ENCODE assay signal across 30 cellular contexts in the genomic region with DNA sequence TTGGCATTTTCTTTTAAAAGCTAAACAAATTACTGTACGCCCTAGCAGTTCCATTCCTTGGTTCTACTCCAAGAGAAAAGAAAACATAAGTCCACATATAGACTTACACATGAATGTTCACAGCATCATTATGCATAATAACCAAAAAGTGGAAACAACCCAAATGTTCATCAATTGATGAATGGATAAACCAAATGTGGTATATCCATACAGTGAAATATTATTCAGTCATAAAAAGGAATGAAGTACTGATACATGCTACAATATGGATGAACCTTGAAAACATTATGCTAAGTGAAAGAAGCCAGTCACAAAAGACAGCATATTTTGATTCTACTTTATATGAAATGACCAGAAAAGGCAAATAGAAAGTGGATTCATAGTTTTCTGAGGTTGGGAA.
"Had no signal": no experiment of that assay in that cellular context is flagged by ENCODE, and none has a peak within 500 bp of the region (broad histone marks: within the 10 kb centered on the region; RNA-seq: fewer than 3 reads in every experiment).

No MANE protein-coding gene starts in this region.

- H3K4me1 ChIP-seq: breast epithelium had no signal

- DNase-seq: activated B cell treated with CpG ODN at 0.5 μM for 24 hours; activated CD4-positive, alpha-beta memory T cell treated with anti-CD3 and anti-CD28 coated beads for 36 hours; activated CD4-positive, alpha-beta T cell treated with anti-CD3 and anti-CD28 coated beads for 4 hours; activated CD4-positive, alpha-beta T cell treated with anti-CD3 and anti-CD28 coated beads, Interleukin-2, amount 10 ng/mL, durations not matched to agents 24 days and 14 days; activated CD4-positive, alpha-beta T cell treated with anti-CD3 and anti-CD28 coated beads, Interleukin-2, amount 50 U/mL, for 1 hour; activated CD4-positive, alpha-beta T cell treated with anti-CD3 and anti-CD28 coated beads, Interleukin-2, amount 50 U/mL, for 4 hours; activated CD4-positive, CD25-positive, alpha-beta regulatory T cell treated with anti-CD3 and anti-CD28 coated beads, Interleukin-2, amount 50 U/mL, for 72 hours; activated CD8-positive, alpha-beta memory T cell treated with anti-CD3 and anti-CD28 coated beads, Interleukin-2, amount 50 U/mL, for 4 hours; activated CD8-positive, alpha-beta T cell treated with anti-CD3 and anti-CD28 coated beads for 36 hours; activated effector memory CD4-positive, alpha-beta T cell treated with anti-CD3 and anti-CD28 coated beads, Interleukin-2, amount 50 U/mL, for 16 hours; activated gamma-delta T cell treated with Interleukin-2 at 50 U/mL for 16 hours; activated naive CD4-positive, alpha-beta T cell; activated naive CD4-positive, alpha-beta T cell treated with anti-CD3 and anti-CD28 coated beads for 36 hours; activated naive CD4-positive, alpha-beta T cell treated with anti-CD3 and anti-CD28 coated beads, Interleukin-2, amount 50 U/mL, for 16 hours; activated naive CD8-positive, alpha-beta T cell treated with anti-CD3 and anti-CD28 coated beads for 36 hours; activated T-cell treated with anti-CD3 and anti-CD28 coated beads for 4 hours; activated T-cell treated with anti-CD3 and anti-CD28 coated beads, Interleukin-2, amount 50 U/mL, for 1 hour; activated T-cell treated with anti-CD3 and anti-CD28 coated beads, Interleukin-2, amount 50 U/mL, for 4 hours; activated T-cell treated with anti-CD3 and anti-CD28 coated beads, Interleukin-2, amount 50 U/mL, for 72 hours; adrenal gland; amniotic stem cell; aorta; central memory CD4-positive, alpha-beta T cell; T-helper 2 cell; T-helper 9 cell had no signal

- H3K9me3 ChIP-seq: adrenal gland had no signal

- H3K4me3 ChIP-seq: adrenal gland, breast epithelium had no signal

- FAIRE-seq: TTC549 had no signal

- H3K27ac ChIP-seq: adrenal gland, breast epithelium, VCaP had no signal

- ATAC-seq: activated CD8-positive, alpha-beta T cell treated with anti-CD3 and anti-CD28 coated beads for 36 hours; activated naive CD4-positive, alpha-beta T cell treated with anti-CD3 and anti-CD28 coated beads, Interleukin-2, amount 50 U/mL, for 72 hours; activated T-cell treated with anti-CD3 and anti-CD28 coated beads, Interleukin-2, amount 50 U/mL, for 4 hours; activated T-cell treated with anti-CD3 and anti-CD28 coated beads, Interleukin-2, amount 50 U/mL, for 72 hours; activated T-helper 17 cell treated with anti-CD3 and anti-CD28 coated beads, Interleukin-2, amount 50 U/mL, for 72 hours had no signal

- H3K36me3 ChIP-seq: adrenal gland, breast epithelium had no signal
